Comparison of ENCODE assay signal across 8 cellular contexts in genomic region chr10:62594093-62594520, GRCh38.
DNase-seq lines count a peak whose midpoint lies in the region; ATAC-seq and TF ChIP-seq lines count a peak whose summit lies in the region.

No MANE protein-coding gene starts in this region.

- no peaks in the 10 kb centered on the region for H3K4me1 Mint-ChIP-seq in CD4-positive, alpha-beta T cell (ENCODE audit: low read depth)

- no peaks in the 10 kb centered on the region for H3K27me3 Mint-ChIP-seq in CD4-positive, alpha-beta T cell

- TF ChIP-seq CTCF in CD4-positive, alpha-beta T cell (IDR thresholded peaks at IDR 0.05) = peak; percentile 93
- TF ChIP-seq CTCF in adrenal gland (IDR thresholded peaks at IDR 0.05) = peak; percentile 78 to 98 (median 92)
- peak; percentile 95 for TF ChIP-seq CTCF in retinal pigment epithelial cell (conservative IDR thresholded peaks at IDR 0.05; ENCODE audit: low read depth, low read length)

- H3K36me3 Mint-ChIP-seq in CD4-positive, alpha-beta T cell (ENCODE audit: low read depth) = no peaks in the 10 kb centered on the region

- no peaks in the 10 kb centered on the region for H3K9me3 ChIP-seq in CD4-positive, alpha-beta T cell (ENCODE audit: control insufficient read depth, low read length)
- H3K9me3 ChIP-seq in adrenal gland (replicated peaks in 1 of 3) = no peaks in the 10 kb centered on the region

- no peak overlapping the region for H3K4me3 Mint-ChIP-seq in CD4-positive, alpha-beta T cell

- ATAC-seq in CD4-positive, alpha-beta T cell (ENCODE audit: poor library complexity) = peak; percentile 65
- ATAC-seq in GM19035 (IDR thresholded peaks at IDR 0.05; ENCODE audit: unreplicated experiment) = peak; percentile 70
- peak; percentile 73 for ATAC-seq in HG03378 (IDR thresholded peaks at IDR 0.05; ENCODE audit: unreplicated experiment)
- peak; percentile 97 for ATAC-seq in SK-N-SH treated with all-trans-retinoic acid at 6 μM for 48 hours
- peak; percentile 88 for ATAC-seq in left ventricle myocardium superior

- intact Hi-C loops in CD4-positive, alpha-beta T cell (cut with DNase I, micrococcal nuclease) = loop anchor here (1.0 to 5.0 kb wide), 8 partner anchors 157 to 1123 kb away; partner anchors contain the start of gene EGR2 (in 1 of the 2)
- intact Hi-C loops in adrenal gland (cut with DNase I) (loop anchor here (5.0 to 10.0 kb wide), 2 partner anchors 481 to 488 kb away; no protein-coding TSS in a partner anchor), left ventricle myocardium superior (cut with micrococcal nuclease) (loop anchor here (5.0 kb wide), 1 partner anchor 488 kb away; no protein-coding TSS in a partner anchor)

- DNase-seq in CD4-positive, alpha-beta T cell = peak; percentile 14 to 50 (median 32)
- DNase-seq in adrenal gland (peak; percentile 41 to 73 (median 61)), left ventricle myocardium superior (peak; percentile 76), retinal pigment epithelial cell (ENCODE audit: low read depth) (no peak), NCI-H2196 treated with DMSO at 0.1 percent for 48 hours (lab: John Stamatoyannopoulos, UW; ENCODE audit: unreplicated experiment) (no peak)

- no peaks in the 10 kb centered on the region for H3K4me1 ChIP-seq in adrenal gland (replicated peaks in 1 of 2)

- no peak for TF ChIP-seq POLR2A in adrenal gland (IDR thresholded peaks at IDR 0.05)

- no peaks in the 10 kb centered on the region for H3K9me3 Mint-ChIP-seq in CD4-positive, alpha-beta T cell

- CTCF ChIA-PET in CD4-positive, alpha-beta T cell (lab: Charles Lee) = interaction anchor here (1.1 to 1.7 kb wide), 5 partner anchors 224 to 1126 kb away, joined by 3 to 8 read pairs (median 4); partner anchors contain the start of gene NRBF2

- POLR2A ChIA-PET in CD4-positive, alpha-beta T cell (lab: Charles Lee) = interaction anchor here (1.1 to 1.6 kb wide), 2 partner anchors 139 to 224 kb away, joined by 3 to 4 read pairs; no protein-coding TSS in a partner anchor

- WGBS in adrenal gland, 4 donors = 35 to 49% (median 45%) methylated on average over 3 of the region's 3 CpGs

- no peaks in the 10 kb centered on the region for H3K36me3 ChIP-seq in adrenal gland (replicated peaks in 1 of 2)

- H3K27ac Mint-ChIP-seq in CD4-positive, alpha-beta T cell = no peak overlapping the region

- H3K4me3 ChIP-seq in adrenal gland = no peak overlapping the region
- H3K4me3 ChIP-seq in retinal pigment epithelial cell (ENCODE audit: low read length) = no peak overlapping the region

- H3K27me3 ChIP-seq in CD4-positive, alpha-beta T cell (ENCODE audit: control insufficient read depth, insufficient read depth, low read length) = no peaks in the 10 kb centered on the region
- no peaks in the 10 kb centered on the region for H3K27me3 ChIP-seq in adrenal gland

- no peak overlapping the region for H3K27ac ChIP-seq in CD4-positive, alpha-beta T cell (ENCODE audit: low read depth, low read length)
- no peak overlapping the region for H3K27ac ChIP-seq in adrenal gland

TF ChIP-seq in SK-N-SH treated with all-trans-retinoic acid at 6 μM for 48 hours, 23 proteins besides CTCF, POLR2A, EP300 and RAD21:
- no peak for TF ChIP-seq ISL1 (CRISPR knock-in tag; IDR thresholded peaks at IDR 0.05)
- no peak for TF ChIP-seq TSHZ2 (CRISPR knock-in tag; IDR thresholded peaks at IDR 0.05)
- no peak for TF ChIP-seq GLIS3 (CRISPR knock-in tag; IDR thresholded peaks at IDR 0.05)
- no peak for TF ChIP-seq ZFP30 (CRISPR knock-in tag; IDR thresholded peaks at IDR 0.05)
- no peak for TF ChIP-seq CSDC2 (CRISPR knock-in tag; IDR thresholded peaks at IDR 0.05)
- no peak for TF ChIP-seq PPARA (CRISPR knock-in tag; IDR thresholded peaks at IDR 0.05; ENCODE audit: borderline replicate concordance)
- TF ChIP-seq ZNF8 (CRISPR knock-in tag; IDR thresholded peaks at IDR 0.05) = no peak
- TF ChIP-seq BACH2 (CRISPR knock-in tag; IDR thresholded peaks at IDR 0.05; ENCODE audit: borderline replicate concordance) = no peak
- no peak for TF ChIP-seq TOX (CRISPR knock-in tag; IDR thresholded peaks at IDR 0.05; ENCODE audit: borderline replicate concordance)
- TF ChIP-seq ARNTL (CRISPR knock-in tag; IDR thresholded peaks at IDR 0.05; ENCODE audit: borderline replicate concordance, low read depth) = no peak
- TF ChIP-seq CREB5 (CRISPR knock-in tag; IDR thresholded peaks at IDR 0.05; ENCODE audit: low read depth) = no peak
- no peak for TF ChIP-seq ZNF565 (CRISPR knock-in tag; conservative IDR thresholded peaks at IDR 0.05; ENCODE audit: low read depth)
- no peak for TF ChIP-seq POU6F1 (CRISPR knock-in tag; IDR thresholded peaks at IDR 0.05; ENCODE audit: borderline replicate concordance, low read depth)
- TF ChIP-seq PATZ1 (CRISPR knock-in tag; IDR thresholded peaks at IDR 0.05; ENCODE audit: borderline replicate concordance) = no peak
- TF ChIP-seq OSR1 (CRISPR knock-in tag; IDR thresholded peaks at IDR 0.05) = no peak
- no peak for TF ChIP-seq ZFP3 (CRISPR knock-in tag; IDR thresholded peaks at IDR 0.05)
- no peak for TF ChIP-seq TCF4 (CRISPR knock-in tag; IDR thresholded peaks at IDR 0.05; ENCODE audit: borderline replicate concordance)

Comparison
In these comparisons a context has a peak if more than half of its experiments do, and no peak if none do; other contexts are left out.
1. DNase-seq: peak in CD4-positive, alpha-beta T cell (10 of 10), adrenal gland (7 of 7) and left ventricle myocardium superior (single experiment); none in retinal pigment epithelial cell (single experiment) and NCI-H2196 treated with DMSO at 0.1 percent for 48 hours (single experiment).
2. Peak in every context shown above with its lines, with median percentiles within 50 percentile points of each other: ATAC-seq and CTCF ChIP-seq.